In the genomic region with DNA sequence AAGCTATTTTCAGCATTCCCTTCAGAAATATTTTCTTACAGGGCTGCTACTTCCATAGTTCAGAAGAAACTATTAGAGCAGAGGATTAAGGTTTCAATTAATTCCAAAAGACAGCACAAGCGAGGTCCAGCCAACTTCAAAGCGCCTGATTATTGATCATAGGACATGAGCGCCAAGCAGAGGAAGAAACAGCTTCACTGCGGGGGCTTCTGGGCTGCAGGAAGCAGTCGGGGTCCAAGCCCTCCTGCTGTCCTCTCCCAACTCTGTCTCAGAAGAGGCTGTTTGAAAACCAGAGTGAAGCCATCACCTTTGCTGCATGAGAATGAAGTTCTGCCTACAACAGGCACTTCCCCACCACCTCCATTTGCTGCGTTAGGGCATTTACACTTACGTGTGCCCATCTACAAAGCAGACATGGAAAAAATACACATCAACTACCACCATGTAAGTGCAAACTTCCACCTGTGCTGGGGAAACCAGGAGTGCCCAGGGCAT, we compare ENCODE assay signal across 1 cellular context.
TF ChIP-seq lines count a peak whose summit lies in the region.

No MANE protein-coding gene starts in this region.

TF ChIP-seq in endothelial cell of umbilical vein, 7 proteins besides CTCF, POLR2A, EP300 and RAD21:
- TF ChIP-seq MYC (IDR thresholded peaks at IDR 0.05; ENCODE audit: low read depth, low read length) (no peak), POLR2AphosphoS5 (IDR thresholded peaks at IDR 0.05; ENCODE audit: insufficient read depth, low read depth, low read length) (no peak), EZH2 (IDR thresholded peaks at IDR 0.05; ENCODE audit: borderline replicate concordance, low read depth, low read length, severe bottlenecking) (peak; percentile 31), JUN (IDR thresholded peaks at IDR 0.05; ENCODE audit: borderline replicate concordance, insufficient read depth, insufficient read length, low read depth) (no peak)
